Comparison of ENCODE assay signal across 1 cellular context in the genomic region with DNA sequence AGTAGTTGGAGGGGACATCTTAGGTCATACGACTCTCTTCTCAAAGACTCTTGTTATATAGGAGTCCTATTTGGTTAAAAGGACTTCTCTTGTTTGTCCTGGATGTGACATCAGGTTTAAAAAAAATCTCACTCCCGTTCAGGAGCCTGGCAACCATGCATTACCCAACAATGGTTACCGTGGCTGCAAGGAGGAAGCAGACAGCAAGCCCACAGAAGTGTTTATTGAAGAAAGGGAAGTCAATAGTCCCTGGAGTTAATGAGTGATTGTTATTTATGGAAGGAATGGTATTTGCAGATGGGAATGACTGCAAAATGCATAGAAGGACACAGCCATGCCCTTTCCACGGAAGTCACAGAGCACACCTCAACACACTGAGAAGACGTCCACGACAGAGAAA.
TF ChIP-seq lines count a peak whose summit lies in the region.

No MANE protein-coding gene starts in this region.

TF ChIP-seq in HepG2, 621 proteins besides CTCF, POLR2A, EP300 and RAD21 (continued from another document):
- TF ChIP-seq ZFX (CRISPR knock-in tag; IDR thresholded peaks at IDR 0.05; ENCODE audit: low read depth) (no peak), HOMEZ (CRISPR knock-in tag; IDR thresholded peaks at IDR 0.05; ENCODE audit: low read depth) (no peak), MXI1 (IDR thresholded peaks at IDR 0.05; ENCODE audit: borderline replicate concordance, low read depth, low read length) (peak; percentile 50; the same call in 1 of the 3 replicates), SOX5 (CRISPR knock-in tag; IDR thresholded peaks at IDR 0.05; ENCODE audit: borderline replicate concordance) (peak; percentile 72), RORA (CRISPR knock-in tag; IDR thresholded peaks at IDR 0.05) (no peak), SOX13 (IDR thresholded peaks at IDR 0.05) (no peak), SOX13 (CRISPR knock-in tag; conservative IDR thresholded peaks at IDR 0.05 in 1 of 2, IDR thresholded peaks at IDR 0.05 in 1 of 2) (peak in 1 of 2 experiments; percentile 39; a peak in 1 of 4 replicates)
